ENCODE assay signal across 7 cellular contexts in genomic region chr12:6475233-6475975, GRCh38. TPM values are rescaled to one million over a fixed set of nuclear protein-coding genes. Genes with fewer than 3 reads are reported as not detected.
"Had no signal": no experiment of that assay in that cellular context is flagged by ENCODE, and none has a peak within 500 bp of the region (broad histone marks: within the 10 kb centered on the region; RNA-seq: fewer than 3 reads in every experiment).

No MANE protein-coding gene starts in this region.

RNA-seq across cellular contexts. Expression of gene CD27, which starts 30.6 kb away (rescaled TPM):
- total RNA-seq: hepatocyte, kidney epithelial cell, lung microvascular endothelial cell, mammary epithelial cell, mesothelial cell of epicardium, myocyte had no signal
- polyA plus RNA-seq: keratinocyte, mammary epithelial cell had no signal
